1 cellular context compared by ENCODE assay signal in genomic region chr2:96305091-96305978, GRCh38.
A peak's percentile ranks its signal among the peaks of the same experiment; 100 is the strongest.
TF ChIP-seq lines count a peak whose summit lies in the region.

Gene SNRNP200, minus strand, starts transcription at chr2:96305546. Its CDS starts 109 bp downstream, at chr2:96305437.

TF ChIP-seq in K562, 482 proteins besides CTCF, POLR2A, EP300 and RAD21 (continued from another document and continues in another):
- TF ChIP-seq FOXP4 (CRISPR knock-in tag; IDR thresholded peaks at IDR 0.05; ENCODE audit: borderline replicate concordance), result no peak; the same call in 1 of the 2 replicates
- TF ChIP-seq CHD7 (IDR thresholded peaks at IDR 0.05; ENCODE audit: low read depth, low read length), result no peak
- 0 out of 2 replicates have a peak, but pooled peaks have one; percentile 2 for TF ChIP-seq ZNF324 (CRISPR knock-in tag; IDR thresholded peaks at IDR 0.05)
- no peak for TF ChIP-seq CLOCK (CRISPR knock-in tag; IDR thresholded peaks at IDR 0.05; ENCODE audit: borderline replicate concordance)
- TF ChIP-seq BCL6 (CRISPR knock-in tag; IDR thresholded peaks at IDR 0.05), result no peak
- TF ChIP-seq MEIS2 (IDR thresholded peaks at IDR 0.05; ENCODE audit: partially characterized antibody), result no peak
- no peak for TF ChIP-seq ZNF311 (CRISPR knock-in tag; IDR thresholded peaks at IDR 0.05)
- peak; percentile 83; the same call in 1 of the 2 replicates for TF ChIP-seq ZNF175 (CRISPR knock-in tag; IDR thresholded peaks at IDR 0.05; ENCODE audit: low read depth)
- peak in 1 of 2 experiments; percentile 68; a peak in 1 of 4 replicates for TF ChIP-seq FOXA3 (CRISPR knock-in tag; conservative IDR thresholded peaks at IDR 0.05 in 1 of 2, IDR thresholded peaks at IDR 0.05 in 1 of 2)
- TF ChIP-seq ZNF512 (tag; IDR thresholded peaks at IDR 0.05), result no peak
- peak; percentile 78; the same call in 1 of the 2 replicates for TF ChIP-seq SREBF1 (IDR thresholded peaks at IDR 0.05; ENCODE audit: borderline replicate concordance, low read depth, low read length)
- peak; percentile 89; the same call in 1 of the 2 replicates for TF ChIP-seq KLF6 (CRISPR knock-in tag; IDR thresholded peaks at IDR 0.05; ENCODE audit: borderline replicate concordance)
- TF ChIP-seq THAP7 (CRISPR knock-in tag; IDR thresholded peaks at IDR 0.05), result peak; percentile 82
- no peak for TF ChIP-seq ZNF695 (CRISPR knock-in tag; IDR thresholded peaks at IDR 0.05)
- TF ChIP-seq ZFP1 (CRISPR knock-in tag; IDR thresholded peaks at IDR 0.05), result no peak
- TF ChIP-seq HES1 (IDR thresholded peaks at IDR 0.05; ENCODE audit: low read depth), result no peak
- TF ChIP-seq MCM7 (IDR thresholded peaks at IDR 0.05), result no peak
- peak; percentile 52; the same call in 1 of the 2 replicates for TF ChIP-seq SPI1 (IDR thresholded peaks at IDR 0.05; ENCODE audit: borderline replicate concordance, low read depth, low read length)
- TF ChIP-seq XRCC3 (IDR thresholded peaks at IDR 0.05), result no peak
- peak in 1 of 2 experiments; percentile 61; a peak in 1 of 4 replicates for TF ChIP-seq TEAD1 (CRISPR knock-in tag; IDR thresholded peaks at IDR 0.05)
- TF ChIP-seq MECOM (CRISPR knock-in tag; IDR thresholded peaks at IDR 0.05), result no peak
- TF ChIP-seq THAP12 (CRISPR knock-in tag; IDR thresholded peaks at IDR 0.05), result peak; percentile 89; the same call in 1 of the 2 replicates
- TF ChIP-seq ZNF589 (CRISPR knock-in tag; IDR thresholded peaks at IDR 0.05; ENCODE audit: low read depth), result no peak
- no peak for TF ChIP-seq BHLHE40 (IDR thresholded peaks at IDR 0.05; ENCODE audit: low read length)
- TF ChIP-seq CBX5 (IDR thresholded peaks at IDR 0.05; ENCODE audit: borderline replicate concordance, low read depth), result no peak
- no peak for TF ChIP-seq FOXJ2 (tag; IDR thresholded peaks at IDR 0.05)
- TF ChIP-seq ETV1 (tag; conservative IDR thresholded peaks at IDR 0.05; ENCODE audit: low read depth), result peak; percentile 85
- peak; percentile 95 for TF ChIP-seq C11orf30 (IDR thresholded peaks at IDR 0.05; ENCODE audit: low read depth)
- no peak for TF ChIP-seq CHAMP1 (IDR thresholded peaks at IDR 0.05)
- TF ChIP-seq CBX3 (IDR thresholded peaks at IDR 0.05; ENCODE audit: borderline replicate concordance in 1 of 2, low read length in 2 of 2), result 0 out of 3 replicates have a peak, but pooled peaks of 1 of the 2 experiments have one; percentile 38
- no peak for TF ChIP-seq RBM34 (IDR thresholded peaks at IDR 0.05; ENCODE audit: borderline replicate concordance, insufficient read depth, low read length)
- no peak for TF ChIP-seq SMARCA5 (IDR thresholded peaks at IDR 0.05)
- TF ChIP-seq SAFB2 (IDR thresholded peaks at IDR 0.05; ENCODE audit: borderline replicate concordance, low read depth, low read length, severe bottlenecking), result no peak
